In the genomic region with DNA sequence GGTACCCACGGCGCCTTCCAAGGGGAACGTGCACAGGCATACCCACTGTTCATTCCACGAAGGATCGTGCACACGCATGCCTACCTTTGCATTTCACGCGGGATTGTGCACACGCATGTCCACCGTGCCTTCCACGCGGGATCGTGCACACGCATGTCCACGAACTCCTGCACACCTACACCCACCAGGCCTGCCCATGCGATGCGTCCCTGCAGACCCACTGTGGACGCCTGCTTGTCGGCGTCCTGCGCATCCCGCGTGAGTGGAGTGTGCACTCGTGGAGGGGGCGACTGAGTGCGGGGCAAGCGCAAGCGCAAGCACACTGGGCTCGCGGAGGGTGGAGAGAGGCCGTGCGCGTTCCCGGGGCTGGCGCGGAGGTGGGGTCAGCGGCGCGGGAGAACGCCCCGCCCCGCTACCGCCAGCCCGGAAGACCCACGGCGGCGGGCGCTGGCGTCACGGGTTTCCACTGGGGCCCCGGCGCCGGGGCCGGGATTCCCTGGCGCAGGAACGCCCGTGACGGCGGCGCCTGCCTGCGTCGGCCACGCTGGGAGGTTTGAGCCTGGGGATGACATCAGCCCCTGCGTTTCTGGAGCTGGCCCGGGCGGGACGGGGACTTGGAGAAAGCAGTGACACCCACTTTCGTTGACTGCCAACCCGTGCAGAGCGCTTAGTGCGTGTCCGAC, we compare ENCODE assay signal across 9 cellular contexts. TPM values are rescaled to one million over a fixed set of nuclear protein-coding genes. Genes with fewer than 3 reads are reported as not detected.
A peak's percentile ranks its signal among the peaks of the same experiment; 100 is the strongest.
DNase-seq lines count a peak whose midpoint lies in the region; ATAC-seq and TF ChIP-seq lines count a peak whose summit lies in the region.
"Had no signal": no experiment of that assay in that cellular context is flagged by ENCODE, and none has a peak within 500 bp of the region (broad histone marks: within the 10 kb centered on the region; RNA-seq: fewer than 3 reads in every experiment).

No MANE protein-coding gene starts in this region.

- H3K27ac ChIP-seq in muscle layer of duodenum (ENCODE audit: low read length) = no peak overlapping the region
- H3K27ac ChIP-seq in temporal lobe (ENCODE audit: low read depth, low read length) = peak overlapping the region; percentile 65

- H3K27me3 Mint-ChIP-seq in activated T-helper 17 cell treated with anti-CD3 and anti-CD28 coated beads, Interleukin-2, amount 50 U/mL, for 72 hours = peaks cover 8% of the 10 kb centered on the region

- no peaks in the 10 kb centered on the region for H3K27me3 ChIP-seq in muscle layer of duodenum (ENCODE audit: low read depth, low read length)

- ATAC-seq in activated T-helper 17 cell treated with anti-CD3 and anti-CD28 coated beads, Interleukin-2, amount 50 U/mL, for 72 hours (replicated peaks) = peak; percentile 79
- no peak for ATAC-seq in HG02571 (IDR thresholded peaks at IDR 0.05; ENCODE audit: unreplicated experiment)

- H3K4me3 ChIP-seq in fibroblast of mammary gland (ENCODE audit: control insufficient read depth, low read depth, low read length) (peak overlapping the region; percentile 57), muscle layer of duodenum (ENCODE audit: low read depth in 1 of 2, low read length in 2 of 2) (peak overlapping the region; percentile 69 to 78)

- DNase-seq in NCI-H146 treated with DMSO at 0.1 percent for 48 hours (lab: John Stamatoyannopoulos, UW; ENCODE audit: unreplicated experiment) (peak; percentile 1), NCI-H146 (lab: John Stamatoyannopoulos, UW) (no peak), NCI-H774 (lab: John Stamatoyannopoulos, UW) (peak; percentile 35), fibroblast of mammary gland (ENCODE audit: low read depth) (peak; percentile 77)
- DNase-seq: DND-41 had no signal

- H3K4me1 ChIP-seq in muscle layer of duodenum (ENCODE audit: control insufficient read depth in 1 of 2, insufficient read depth in 2 of 2, low read length in 2 of 2) = peaks cover 9 to 20% of the 10 kb centered on the region in 2 donors

- H3K36me3 Mint-ChIP-seq in activated T-helper 17 cell treated with anti-CD3 and anti-CD28 coated beads, Interleukin-2, amount 50 U/mL, for 72 hours (ENCODE audit: low read depth) = no peaks in the 10 kb centered on the region

- H3K27ac Mint-ChIP-seq in activated T-helper 17 cell treated with anti-CD3 and anti-CD28 coated beads, Interleukin-2, amount 50 U/mL, for 72 hours = no peak overlapping the region

- no peak for TF ChIP-seq CTCF in fibroblast of mammary gland (conservative IDR thresholded peaks at IDR 0.05; ENCODE audit: control insufficient read depth, insufficient read depth, low read depth, low read length)

- H3K9me3 ChIP-seq in muscle layer of duodenum (ENCODE audit: control insufficient read depth in 1 of 2, low read length in 2 of 2) = no peaks in the 10 kb centered on the region

- H3K36me3 ChIP-seq in muscle layer of duodenum (ENCODE audit: control insufficient read depth in 1 of 2, insufficient read depth in 2 of 2, low read length in 2 of 2) = no peaks in the 10 kb centered on the region

- peaks cover 3% of the 10 kb centered on the region for H3K4me1 Mint-ChIP-seq in activated T-helper 17 cell treated with anti-CD3 and anti-CD28 coated beads, Interleukin-2, amount 50 U/mL, for 72 hours

- no peaks in the 10 kb centered on the region for H3K9me3 Mint-ChIP-seq in activated T-helper 17 cell treated with anti-CD3 and anti-CD28 coated beads, Interleukin-2, amount 50 U/mL, for 72 hours

- peak overlapping the region; percentile 47 for H3K4me3 Mint-ChIP-seq in activated T-helper 17 cell treated with anti-CD3 and anti-CD28 coated beads, Interleukin-2, amount 50 U/mL, for 72 hours

RNA-seq across cellular contexts. Expression of a gene that starts 18.7 kb away (rescaled TPM):
- 10 to 100 TPM; 40.6 to 80.0 TPM for total RNA-seq in activated T-helper 17 cell treated with anti-CD3 and anti-CD28 coated beads, Interleukin-2, amount 50 U/mL, for 72 hours
- 5.9 TPM for total RNA-seq in temporal lobe

RNA-seq across cellular contexts. Expression of a gene that starts 37.8 kb away (rescaled TPM):
- total RNA-seq in activated T-helper 17 cell treated with anti-CD3 and anti-CD28 coated beads, Interleukin-2, amount 50 U/mL, for 72 hours = 10 to 100 TPM; 63.3 to 98.7 TPM
- total RNA-seq in temporal lobe = 32.2 TPM
